10 cellular contexts compared by ENCODE assay signal in genomic region chr3:102163039-102163817, GRCh38.
DNase-seq lines count a peak whose midpoint lies in the region; ATAC-seq and TF ChIP-seq lines count a peak whose summit lies in the region.
"Had no signal": no experiment of that assay in that cellular context is flagged by ENCODE, and none has a peak within 500 bp of the region (broad histone marks: within the 10 kb centered on the region; RNA-seq: fewer than 3 reads in every experiment).

No MANE protein-coding gene starts in this region.

- DNase-seq in SIG-M5 treated with dmso at 0.1 percent for 504 hours (lab: John Stamatoyannopoulos, UW; ENCODE audit: unreplicated experiment) (peak; percentile 71), SIG-M5 (lab: John Stamatoyannopoulos, UW) (no peak), hepatocyte (ENCODE audit: low spot score) (peak; percentile 65), tibial nerve (ENCODE audit: low spot score in 2 of 2) (peak; percentile 33 to 55), hepatic stellate cell (ENCODE audit: low spot score) (no peak)
- no peak for DNase-seq in activated T-helper 2 cell treated with anti-CD3 and anti-CD28 coated beads, Interferon-gamma antibody, Interleukin-2, Interleukin-4, amounts not matched to agents 10 μg/mL and 5 μg/mL and 100 μg/mL, durations not matched to agents 14 hours and 24 hours and 36 hours (ENCODE audit: low spot score)
- DNase-seq: immature natural killer cell had no signal

- no peak for TF ChIP-seq POLR2A in tibial nerve (IDR thresholded peaks at IDR 0.05)

- no peaks in the 10 kb centered on the region for H3K9me2 ChIP-seq in hepatocyte (replicated peaks; ENCODE audit: insufficient read depth)

- peak overlapping the region; percentile 46 for H3K27ac Mint-ChIP-seq in activated T-helper 2 cell treated with anti-CD3 and anti-CD28 coated beads, Interferon-gamma antibody, Interleukin-2, Interleukin-4, amounts not matched to agents 10 μg/mL and 5 μg/mL and 100 μg/mL, durations not matched to agents 14 hours and 24 hours and 36 hours
- H3K27ac Mint-ChIP-seq: immature natural killer cell; T-helper 2 cell treated with Interferon-gamma antibody and Interleukin-4, amounts not matched to agents 5 μg/mL and 100 μg/mL, for 36 hours had no signal

- H4K20me1 ChIP-seq in hepatocyte (ENCODE audit: insufficient read depth, poor library complexity, severe bottlenecking): no peaks in the 10 kb centered on the region

- no peaks in the 10 kb centered on the region for H3K36me3 ChIP-seq in hepatocyte (replicated peaks; ENCODE audit: insufficient read depth, low read depth)
- no peaks in the 10 kb centered on the region for H3K36me3 ChIP-seq in tibial nerve

- no peak overlapping the region for H3K4me2 ChIP-seq in hepatocyte

- TF ChIP-seq EP300 in tibial nerve (IDR thresholded peaks at IDR 0.05): peak in 1 of 2 donors; percentile 41

- H3K27ac ChIP-seq in hepatocyte: peak overlapping the region; percentile 70
- H3K27ac ChIP-seq in tibial nerve: peak overlapping the region in 3 of 4 donors; percentile 2 to 69 (median 42)

- H3K4me3 ChIP-seq in hepatocyte (no peak overlapping the region), tibial nerve (no peak overlapping the region)

- no peak overlapping the region for H2AFZ ChIP-seq in hepatocyte

- no peaks in the 10 kb centered on the region for H3K79me2 ChIP-seq in hepatocyte

- no peaks in the 10 kb centered on the region for H3K27me3 Mint-ChIP-seq in activated T-helper 2 cell treated with anti-CD3 and anti-CD28 coated beads, Interferon-gamma antibody, Interleukin-2, Interleukin-4, amounts not matched to agents 10 μg/mL and 5 μg/mL and 100 μg/mL, durations not matched to agents 14 hours and 24 hours and 36 hours (ENCODE audit: low read depth)

- no peak overlapping the region for H3K4me3 Mint-ChIP-seq in activated T-helper 2 cell treated with anti-CD3 and anti-CD28 coated beads, Interferon-gamma antibody, Interleukin-2, Interleukin-4, amounts not matched to agents 10 μg/mL and 5 μg/mL and 100 μg/mL, durations not matched to agents 14 hours and 24 hours and 36 hours (ENCODE audit: low read depth)
- H3K4me3 Mint-ChIP-seq: immature natural killer cell; T-helper 2 cell treated with Interferon-gamma antibody and Interleukin-4, amounts not matched to agents 5 μg/mL and 100 μg/mL, for 36 hours had no signal

- H3K4me1 ChIP-seq in hepatocyte (ENCODE audit: insufficient read depth) (peaks cover 22% of the 10 kb centered on the region), tibial nerve (peaks cover 0 to 20% (median 0%) of the 10 kb centered on the region in 4 donors)

- no peak for TF ChIP-seq CTCF in hepatocyte (IDR thresholded peaks at IDR 0.05; ENCODE audit: poor library complexity)
- no peak for TF ChIP-seq CTCF in tibial nerve (IDR thresholded peaks at IDR 0.05)

- 4% methylated on average over 1 of the region's 1 CpG for WGBS in hepatocyte (ENCODE audit: low lambda C conversion rate, missing lambda C conversion rate)
- 6 to 9% methylated on average over 1 of the region's 1 CpG for WGBS in tibial nerve, 2 donors

- intact Hi-C loops in activated T-helper 2 cell treated with anti-CD3 and anti-CD28 coated beads, Interferon-gamma antibody, Interleukin-2, Interleukin-4, amounts not matched to agents 10 μg/mL and 5 μg/mL and 100 μg/mL, durations not matched to agents 14 hours and 24 hours and 36 hours (cut with micrococcal nuclease): loop anchor here (2.0 to 5.0 kb wide), 4 partner anchors 51 to 336 kb away; no protein-coding TSS in a partner anchor

- peaks cover 20% of the 10 kb centered on the region for H3K4me1 Mint-ChIP-seq in activated T-helper 2 cell treated with anti-CD3 and anti-CD28 coated beads, Interferon-gamma antibody, Interleukin-2, Interleukin-4, amounts not matched to agents 10 μg/mL and 5 μg/mL and 100 μg/mL, durations not matched to agents 14 hours and 24 hours and 36 hours (ENCODE audit: low read depth)
- H3K4me1 Mint-ChIP-seq: immature natural killer cell had no signal

- H3K9me3 ChIP-seq in hepatocyte (ENCODE audit: low read depth): no peaks in the 10 kb centered on the region
- no peaks in the 10 kb centered on the region for H3K9me3 ChIP-seq in tibial nerve

- ATAC-seq in HG03378 (IDR thresholded peaks at IDR 0.05; ENCODE audit: unreplicated experiment): no peak
- no peak for ATAC-seq in HG03565 (IDR thresholded peaks at IDR 0.05; ENCODE audit: unreplicated experiment)

- peaks cover 7% of the 10 kb centered on the region for H3K9me3 Mint-ChIP-seq in activated T-helper 2 cell treated with anti-CD3 and anti-CD28 coated beads, Interferon-gamma antibody, Interleukin-2, Interleukin-4, amounts not matched to agents 10 μg/mL and 5 μg/mL and 100 μg/mL, durations not matched to agents 14 hours and 24 hours and 36 hours
- H3K9me3 Mint-ChIP-seq: immature natural killer cell; T-helper 2 cell treated with Interferon-gamma antibody and Interleukin-4, amounts not matched to agents 5 μg/mL and 100 μg/mL, for 36 hours had no signal

- H3K36me3 Mint-ChIP-seq in activated T-helper 2 cell treated with anti-CD3 and anti-CD28 coated beads, Interferon-gamma antibody, Interleukin-2, Interleukin-4, amounts not matched to agents 10 μg/mL and 5 μg/mL and 100 μg/mL, durations not matched to agents 14 hours and 24 hours and 36 hours (ENCODE audit: low read depth): no peaks in the 10 kb centered on the region
- H3K36me3 Mint-ChIP-seq: immature natural killer cell had no signal

- no peaks in the 10 kb centered on the region for H3K27me3 ChIP-seq in hepatocyte
- no peaks in the 10 kb centered on the region for H3K27me3 ChIP-seq in tibial nerve

Comparison
In these comparisons a context has a peak if more than half of its experiments do, and no peak if none do; other contexts are left out.
1. DNase-seq: peak in SIG-M5 treated with dmso at 0.1 percent for 504 hours (single experiment), hepatocyte (single experiment) and tibial nerve (2 of 2); none in SIG-M5 (single experiment), activated T-helper 2 cell treated with anti-CD3 and anti-CD28 coated beads, Interferon-gamma antibody, Interleukin-2, Interleukin-4, amounts not matched to agents 10 μg/mL and 5 μg/mL and 100 μg/mL, durations not matched to agents 14 hours and 24 hours and 36 hours (single experiment) and hepatic stellate cell (single experiment).